In genomic region chr9:7704543-7704942, GRCh38 we compare ENCODE assay signal across 8 cellular contexts.
"Had no signal": no experiment of that assay in that cellular context is flagged by ENCODE, and none has a peak within 500 bp of the region (broad histone marks: within the 10 kb centered on the region; RNA-seq: fewer than 3 reads in every experiment).

No MANE protein-coding gene starts in this region.

- DNase-seq: GDM1, GF-D8 had no signal

- FAIRE-seq: G401.6, GM12878, GM12891, GM12892, GM18507, GM19239 had no signal

- H3K4me3 ChIP-seq: GM12878 had no signal

- ATAC-seq: GM12878 had no signal
